8 cellular contexts compared by ENCODE assay signal in the genomic region with DNA sequence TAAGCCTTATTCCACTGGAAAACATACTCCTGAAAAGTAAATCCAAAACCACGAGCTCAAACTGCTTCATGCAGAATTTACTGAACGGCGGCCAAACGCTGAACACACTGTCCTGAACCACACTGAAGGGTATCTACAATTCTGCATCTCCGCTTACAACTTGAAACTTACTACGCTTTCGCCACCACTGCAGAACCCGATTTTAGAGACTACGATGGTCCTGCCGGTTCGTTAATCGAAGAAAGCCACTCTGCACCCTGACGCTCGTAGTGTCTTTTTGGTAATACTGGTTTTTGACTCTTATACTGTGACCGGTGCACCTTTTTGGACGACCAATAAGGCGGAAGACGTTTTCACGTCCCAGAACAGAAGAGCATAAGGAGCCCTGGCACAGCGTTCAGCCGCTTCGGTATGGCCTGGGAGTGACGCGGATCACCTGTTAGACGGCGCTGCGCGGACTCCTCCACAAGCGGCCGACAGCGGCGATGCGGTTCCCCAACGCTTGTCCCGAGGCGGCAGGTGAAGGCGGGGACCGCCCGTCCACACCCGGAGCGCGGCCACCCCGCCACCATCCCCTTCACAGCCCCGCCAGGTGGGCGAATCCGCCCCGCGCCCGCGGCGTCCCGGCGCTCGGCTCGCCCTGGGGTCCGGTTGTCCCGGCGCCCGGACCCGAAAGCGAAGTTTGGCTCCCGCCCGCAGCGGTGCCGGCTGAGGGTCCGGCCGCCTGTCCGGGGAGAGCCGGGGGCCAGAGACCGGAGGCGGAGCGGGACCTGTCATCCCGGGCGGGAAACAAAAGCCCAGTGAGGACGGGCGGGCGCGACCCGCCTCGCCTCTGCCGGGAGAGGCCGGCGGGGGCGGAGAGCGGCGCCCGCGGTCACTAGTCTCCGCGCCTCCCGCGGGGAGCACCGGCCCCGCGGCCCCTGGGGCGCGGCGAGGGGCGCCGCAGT. TPM values are rescaled to one million over a fixed set of nuclear protein-coding genes. Genes with fewer than 3 reads are reported as not detected.
DNase-seq lines count a peak whose midpoint lies in the region; ATAC-seq and TF ChIP-seq lines count a peak whose summit lies in the region.

No MANE protein-coding gene starts in this region.

- H3K4me1 ChIP-seq in NT2/D1 (ENCODE audit: insufficient read depth, insufficient read length): no peaks in the 10 kb centered on the region

- H3K9me3 Mint-ChIP-seq in activated T-cell treated with anti-CD3 and anti-CD28 coated beads, Interleukin-2, amount 50 U/mL, for 72 hours: no peaks in the 10 kb centered on the region
- H3K9me3 Mint-ChIP-seq in nephron: no peaks in the 10 kb centered on the region

- ATAC-seq in HG03135 (IDR thresholded peaks at IDR 0.05; ENCODE audit: unreplicated experiment): peak; percentile 42
- ATAC-seq in activated T-cell treated with anti-CD3 and anti-CD28 coated beads, Interleukin-2, amount 50 U/mL, for 72 hours (replicated peaks in 1 of 2): peak; percentile 59

- peak overlapping the region; percentile 89 to 93 for H3K4me3 Mint-ChIP-seq in activated T-cell treated with anti-CD3 and anti-CD28 coated beads, Interleukin-2, amount 50 U/mL, for 72 hours
- peak overlapping the region; percentile 92 to 96 (median 93) for H3K4me3 Mint-ChIP-seq in nephron

- no peaks in the 10 kb centered on the region for H3K9me3 ChIP-seq in NT2/D1 (ENCODE audit: insufficient read depth, low read length)

- peak overlapping the region; percentile 89 for H3K27ac Mint-ChIP-seq in activated T-cell treated with anti-CD3 and anti-CD28 coated beads, Interleukin-2, amount 50 U/mL, for 72 hours
- peak overlapping the region; percentile 16 to 73 (median 58) for H3K27ac Mint-ChIP-seq in nephron

- no peaks in the 10 kb centered on the region for H3K27me3 ChIP-seq in NT2/D1 (ENCODE audit: insufficient read depth, insufficient read length)

- peak; percentile 17 for TF ChIP-seq POLR2A in GM18951 (IDR thresholded peaks at IDR 0.05; ENCODE audit: extremely low read depth, insufficient read depth, insufficient read length)

- H3K4me3 ChIP-seq in AG10803 (ENCODE audit: low read length) (peak overlapping the region; percentile 76), NT2/D1 (ENCODE audit: insufficient read length, low read depth) (peak overlapping the region; percentile 76), fibroblast of pulmonary artery (replicated peaks; ENCODE audit: low read depth, low read length) (peak overlapping the region; percentile 84)

- H3K4me1 Mint-ChIP-seq in activated T-cell treated with anti-CD3 and anti-CD28 coated beads, Interleukin-2, amount 50 U/mL, for 72 hours (ENCODE audit: low read depth): peaks cover 24% of the 10 kb centered on the region
- peaks cover 11% of the 10 kb centered on the region for H3K4me1 Mint-ChIP-seq in nephron

- DNase-seq in AG10803 (ENCODE audit: low read depth): peak; percentile 33
- DNase-seq in NT2/D1 (ENCODE audit: low read depth, low spot score): no peak
- DNase-seq in activated T-cell treated with anti-CD3 and anti-CD28 coated beads, Interleukin-2, amount 50 U/mL, for 72 hours: peak; percentile 70 to 72
- peak; percentile 48 for DNase-seq in fibroblast of pulmonary artery (ENCODE audit: low read depth)
- DNase-seq in substantia nigra (lab: John Stamatoyannopoulos, UW): peak in 39 of 49 donors; percentile 4 to 67 (median 34)

- H3K27ac ChIP-seq in substantia nigra (ENCODE audit: low read depth, low read length, poor library complexity, severe bottlenecking): peak overlapping the region; percentile 88

- no peaks in the 10 kb centered on the region for H3K27me3 Mint-ChIP-seq in activated T-cell treated with anti-CD3 and anti-CD28 coated beads, Interleukin-2, amount 50 U/mL, for 72 hours (ENCODE audit: low read depth)
- H3K27me3 Mint-ChIP-seq in nephron (ENCODE audit: low read depth): peaks cover 4% of the 10 kb centered on the region

- peak overlapping the region; percentile 88 for H3K9ac ChIP-seq in NT2/D1 (ENCODE audit: insufficient read length, low read depth)

- TF ChIP-seq CTCF in AG10803 (conservative IDR thresholded peaks at IDR 0.05; ENCODE audit: low read length): no peak
- TF ChIP-seq CTCF in fibroblast of pulmonary artery (IDR thresholded peaks at IDR 0.05; ENCODE audit: low read length, missing control alignments): no peak
- TF ChIP-seq CTCF in nephron (IDR thresholded peaks at IDR 0.05; ENCODE audit: unreplicated experiment in 3 of 3): no peak

- peaks cover 7% of the 10 kb centered on the region for H3K36me3 ChIP-seq in NT2/D1 (ENCODE audit: insufficient read depth, insufficient read length, low read length)

- H3K36me3 Mint-ChIP-seq in activated T-cell treated with anti-CD3 and anti-CD28 coated beads, Interleukin-2, amount 50 U/mL, for 72 hours (ENCODE audit: insufficient read depth in 2 of 2): peaks cover 2% of the 10 kb centered on the region in 2 donors
- no peaks in the 10 kb centered on the region for H3K36me3 Mint-ChIP-seq in nephron (ENCODE audit: low read depth)

- in situ Hi-C loops in GM18951 (cut with MboI; ENCODE audit: low sequenced_read_pairs, unreplicated experiment): no loop called here

RNA-seq across cellular contexts. Expression of gene FKBP5, which starts 0.8 kb away (rescaled TPM):
- total RNA-seq in activated T-cell treated with anti-CD3 and anti-CD28 coated beads, Interleukin-2, amount 50 U/mL, for 72 hours: 100 to 1,000 TPM; 106 to 120 TPM

RNA-seq across cellular contexts. Expression of gene ARMC12, which starts 48.9 kb away (rescaled TPM):
- 1 to 10 TPM; 4.5 to 5.2 TPM for total RNA-seq in activated T-cell treated with anti-CD3 and anti-CD28 coated beads, Interleukin-2, amount 50 U/mL, for 72 hours
